In the genomic region with DNA sequence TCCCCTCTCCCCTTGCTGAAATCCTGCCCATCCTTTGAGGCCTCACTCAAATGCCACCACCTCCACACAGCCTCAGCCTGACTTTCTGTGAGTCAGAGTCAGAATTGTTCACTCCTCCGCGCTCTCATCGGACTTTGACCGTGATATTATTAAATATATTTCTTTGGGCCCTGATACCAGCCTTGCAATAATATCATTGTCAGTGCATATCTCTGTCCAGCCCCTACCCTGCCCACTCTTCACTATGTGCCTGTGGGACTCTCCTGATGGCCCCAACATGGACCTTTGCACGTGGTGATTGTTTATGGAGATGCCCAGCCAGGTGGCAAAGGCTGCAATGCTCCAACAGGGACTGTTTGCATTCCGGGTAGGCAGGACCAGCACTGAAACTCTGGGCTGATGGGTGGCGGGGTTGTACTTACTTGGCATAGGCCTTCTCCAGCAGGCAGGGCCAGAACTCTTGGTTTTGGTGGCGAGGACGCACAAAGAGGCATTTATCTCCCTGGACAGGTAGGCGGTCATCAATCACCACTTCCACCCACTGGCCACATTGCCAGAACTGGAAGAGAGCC, we compare ENCODE assay signal across 15 cellular contexts. TPM values are rescaled to one million over a fixed set of nuclear protein-coding genes. Genes with fewer than 3 reads are reported as not detected.
DNase-seq lines count a peak whose midpoint lies in the region; ATAC-seq and TF ChIP-seq lines count a peak whose summit lies in the region.
"Had no signal": no experiment of that assay in that cellular context is flagged by ENCODE, and none has a peak within 500 bp of the region (broad histone marks: within the 10 kb centered on the region; RNA-seq: fewer than 3 reads in every experiment).

No MANE protein-coding gene starts in this region.

- no peak overlapping the region for H3K27ac Mint-ChIP-seq in activated naive CD8-positive, alpha-beta T cell treated with anti-CD3 and anti-CD28 coated beads for 36 hours
- H3K27ac Mint-ChIP-seq in natural killer cell = no peak overlapping the region

- no peaks in the 10 kb centered on the region for H3K36me3 Mint-ChIP-seq in activated naive CD8-positive, alpha-beta T cell treated with anti-CD3 and anti-CD28 coated beads for 36 hours
- H3K36me3 Mint-ChIP-seq in natural killer cell = no peaks in the 10 kb centered on the region

- ATAC-seq in left lobe of liver (no peak), HG02981 (IDR thresholded peaks at IDR 0.05; ENCODE audit: unreplicated experiment) (no peak), natural killer cell (no peak)

- no peaks in the 10 kb centered on the region for H3K9me3 Mint-ChIP-seq in activated naive CD8-positive, alpha-beta T cell treated with anti-CD3 and anti-CD28 coated beads for 36 hours
- H3K9me3 Mint-ChIP-seq in natural killer cell = no peaks in the 10 kb centered on the region

- no peak overlapping the region for H3K4me3 ChIP-seq in Peyer's patch
- no peak overlapping the region for H3K4me3 ChIP-seq in stomach

- H3K4me1 ChIP-seq in Peyer's patch (peaks cover 0 to 19% (median 4%) of the 10 kb centered on the region in 4 donors), stomach (no peaks in the 10 kb centered on the region)

- H3K36me3 ChIP-seq in Peyer's patch (peaks cover 0 to 11% (median 0%) of the 10 kb centered on the region in 3 donors), stomach (peaks cover 0 to 35% (median 21%) of the 10 kb centered on the region in 4 donors)

- no peaks in the 10 kb centered on the region for H3K4me1 Mint-ChIP-seq in activated naive CD8-positive, alpha-beta T cell treated with anti-CD3 and anti-CD28 coated beads for 36 hours
- H3K4me1 Mint-ChIP-seq in natural killer cell = no peaks in the 10 kb centered on the region

- DNase-seq in Peyer's patch = peak in 2 of 3 donors; percentile 70
- DNase-seq in activated CD8-positive, alpha-beta memory T cell treated with anti-CD3 and anti-CD28 coated beads, Interleukin-2, amount 50 U/mL, for 48 hours = peak; percentile 29
- peak; percentile 26 for DNase-seq in left lobe of liver (ENCODE audit: low spot score)
- DNase-seq in stomach = peak; percentile 21
- DNase-seq in activated naive CD8-positive, alpha-beta T cell treated with anti-CD3 and anti-CD28 coated beads for 36 hours = no peak
- DNase-seq in natural killer cell = no peak
- DNase-seq: C1 segment of cervical spinal cord, DMS79 treated with DMSO at 0.1 percent for 48 hours, KBM-7, MV-4-11, NCI-H2227 treated with DMSO at 0.1 percent for 48 hours, NCI-H510A treated with DMSO at 0.1 percent for 48 hours, NCI-H774, Right ventricle myocardium superior had no signal

- H3K9me3 ChIP-seq in Peyer's patch = no peaks in the 10 kb centered on the region
- no peaks in the 10 kb centered on the region for H3K9me3 ChIP-seq in stomach

- H3K27me3 Mint-ChIP-seq in activated naive CD8-positive, alpha-beta T cell treated with anti-CD3 and anti-CD28 coated beads for 36 hours = peaks cover 5% of the 10 kb centered on the region
- peaks cover 3 to 13% of the 10 kb centered on the region in 2 donors for H3K27me3 Mint-ChIP-seq in natural killer cell (ENCODE audit: low read depth in 2 of 2)

- H3K27ac ChIP-seq in Peyer's patch (peak overlapping the region in 1 of 4 donors; percentile 53), stomach (no peak overlapping the region)

- TF ChIP-seq CTCF in Peyer's patch (IDR thresholded peaks at IDR 0.05) (no peak), stomach (IDR thresholded peaks at IDR 0.05) (no peak), natural killer cell (IDR thresholded peaks at IDR 0.05) (no peak)

- H3K27me3 ChIP-seq in Peyer's patch (no peaks in the 10 kb centered on the region), stomach (peaks cover 0 to 14% (median 0%) of the 10 kb centered on the region in 3 donors)

- intact Hi-C loops in stomach (cut with DNase I; ENCODE audit: low total_unique reads) (no loop called here), natural killer cell (cut with micrococcal nuclease) (no loop called here)

- no peak overlapping the region for H3K4me3 Mint-ChIP-seq in activated naive CD8-positive, alpha-beta T cell treated with anti-CD3 and anti-CD28 coated beads for 36 hours
- no peak overlapping the region for H3K4me3 Mint-ChIP-seq in natural killer cell

- TF ChIP-seq EP300 in stomach (IDR thresholded peaks at IDR 0.05) = no peak

- 78 to 90% (median 80%) methylated on average over 10 of the region's 10 CpGs for WGBS in stomach, 5 donors

- TF ChIP-seq POLR2A in Peyer's patch (IDR thresholded peaks at IDR 0.05) = no peak
- no peak for TF ChIP-seq POLR2A in stomach (IDR thresholded peaks at IDR 0.05)

RNA-seq across cellular contexts. Expression of gene CAPN13, which starts 37.3 kb away (rescaled TPM):
- total RNA-seq in Peyer's patch = 100 to 1,000 TPM in 3 of 4 donors, 10 to 100 TPM in 1; 38.0 to 396 (median 330) TPM
- 0.08 TPM for total RNA-seq in left lobe of liver
- total RNA-seq in stomach = 10 to 100 TPM in 4 of 5 donors, 1 to 10 TPM in 1; 6.4 to 93.3 (median 57.1) TPM
- polyA plus RNA-seq in stomach = 10 to 100 TPM; 20.3 to 34.3 (median 26.0) TPM
- not detected for total RNA-seq in activated naive CD8-positive, alpha-beta T cell treated with anti-CD3 and anti-CD28 coated beads for 36 hours
- not detected for total RNA-seq in natural killer cell
- total RNA-seq: Right ventricle myocardium superior had no signal

Comparison
In these comparisons a context has a peak if more than half of its experiments do, and no peak if none do; other contexts are left out.
1. DNase-seq: peak in Peyer's patch (2 of 3), activated CD8-positive, alpha-beta memory T cell treated with anti-CD3 and anti-CD28 coated beads, Interleukin-2, amount 50 U/mL, for 48 hours (single experiment), left lobe of liver (single experiment) and stomach (single experiment); none in activated naive CD8-positive, alpha-beta T cell treated with anti-CD3 and anti-CD28 coated beads for 36 hours (single experiment) and natural killer cell (single experiment).